Comparison of ENCODE assay signal across 11 cellular contexts in genomic region chr3:30440147-30440604, GRCh38.
A peak's percentile ranks its signal among the peaks of the same experiment; 100 is the strongest.
DNase-seq lines count a peak whose midpoint lies in the region; ATAC-seq, FAIRE-seq and TF ChIP-seq lines count a peak whose summit lies in the region.
"Had no signal": no experiment of that assay in that cellular context is flagged by ENCODE, and none has a peak within 500 bp of the region (broad histone marks: within the 10 kb centered on the region; RNA-seq: fewer than 3 reads in every experiment).

No MANE protein-coding gene starts in this region.

- H3K4me1 ChIP-seq in astrocyte (ENCODE audit: insufficient read depth, low read length) (peaks cover 15% of the 10 kb centered on the region), right cardiac atrium (ENCODE audit: control insufficient read depth, insufficient read depth, low read length) (peaks cover 5% of the 10 kb centered on the region), stomach smooth muscle (ENCODE audit: control insufficient read depth, insufficient read depth, low read length) (peaks cover 19% of the 10 kb centered on the region)

- no peaks in the 10 kb centered on the region for H3K27me3 ChIP-seq in astrocyte (ENCODE audit: insufficient read depth, low read length)
- H3K27me3 ChIP-seq in right cardiac atrium (ENCODE audit: control insufficient read depth, insufficient read depth) = no peaks in the 10 kb centered on the region
- H3K27me3 ChIP-seq in stomach smooth muscle (ENCODE audit: control insufficient read depth in 1 of 2, insufficient read depth in 2 of 2, low read length in 2 of 2) = no peaks in the 10 kb centered on the region

- no peak overlapping the region for H3K4me2 ChIP-seq in astrocyte (ENCODE audit: low read length)

- H3K4me3 Mint-ChIP-seq in HFFc6 (no peak overlapping the region), astrocyte (ENCODE audit: unreplicated experiment) (no peak overlapping the region)
- H3K4me3 Mint-ChIP-seq: CD4-positive, CD25-positive, alpha-beta regulatory T cell; naive B cell had no signal

- TF ChIP-seq CTCF in HFFc6 (IDR thresholded peaks at IDR 0.05) (no peak), astrocyte (IDR thresholded peaks at IDR 0.05; ENCODE audit: insufficient read depth, low read depth, low read length) (no peak)

- 67% methylated on average over 2 of the region's 2 CpGs for WGBS in right cardiac atrium

- intact Hi-C loops in right cardiac atrium (cut with DNase I) = no loop called here

- peak; percentile 83 for FAIRE-seq in astrocyte (lab: Jason Lieb, UNC)

- H3K4me1 Mint-ChIP-seq in HFFc6 (ENCODE audit: low read depth) (peaks cover 46% of the 10 kb centered on the region), astrocyte (ENCODE audit: low read depth, unreplicated experiment) (peaks cover 29% of the 10 kb centered on the region)

- H3K9me3 Mint-ChIP-seq in HFFc6 = peaks cover 5% of the 10 kb centered on the region; the same call in 1 of the 2 replicates
- H3K9me3 Mint-ChIP-seq in astrocyte (ENCODE audit: unreplicated experiment) = no peaks in the 10 kb centered on the region

- peak; percentile 33 for DNase-seq in HFFc6
- DNase-seq in astrocyte (ENCODE audit: low read depth) = peak; percentile 73
- DNase-seq in right cardiac atrium = no peak
- no peak for DNase-seq in DMS79 treated with DMSO at 0.1 percent for 48 hours (lab: John Stamatoyannopoulos, UW)
- no peak for DNase-seq in activated CD4-positive, alpha-beta T cell treated with anti-CD3 and anti-CD28 coated beads, Interleukin-2, amount 50 U/mL, for 4 hours
- no peak for DNase-seq in NCI-H1930 (lab: John Stamatoyannopoulos, UW)
- DNase-seq: CD4-positive, CD25-positive, alpha-beta regulatory T cell; naive B cell; NCI-H1436 had no signal

- H3K27ac ChIP-seq in astrocyte (ENCODE audit: low read depth, low read length) (no peak overlapping the region), right cardiac atrium (ENCODE audit: low read length) (peak overlapping the region; percentile 48), stomach smooth muscle (ENCODE audit: low read length) (peak overlapping the region; percentile 75)

- H3K27ac Mint-ChIP-seq in HFFc6 = no peak overlapping the region; the same call in 1 of the 2 replicates
- H3K27ac Mint-ChIP-seq in astrocyte (ENCODE audit: unreplicated experiment) = peak overlapping the region; percentile 84
- H3K27ac Mint-ChIP-seq: CD4-positive, CD25-positive, alpha-beta regulatory T cell; naive B cell had no signal

- H3K9me3 ChIP-seq in astrocyte (ENCODE audit: insufficient read depth, low read depth, low read length) (no peaks in the 10 kb centered on the region), right cardiac atrium (ENCODE audit: control insufficient read depth, low read length) (no peaks in the 10 kb centered on the region), stomach smooth muscle (ENCODE audit: control insufficient read depth in 2 of 2, low read length in 2 of 2) (no peaks in the 10 kb centered on the region)

- H3K79me2 ChIP-seq in astrocyte (ENCODE audit: insufficient read depth, low read length) = no peaks in the 10 kb centered on the region

- no peaks in the 10 kb centered on the region for H3K27me3 Mint-ChIP-seq in HFFc6 (ENCODE audit: insufficient read depth)
- H3K27me3 Mint-ChIP-seq in astrocyte (ENCODE audit: low read depth, unreplicated experiment) = no peaks in the 10 kb centered on the region
- H3K27me3 Mint-ChIP-seq: naive B cell had no signal

- no peaks in the 10 kb centered on the region for H3K36me3 ChIP-seq in astrocyte (ENCODE audit: insufficient read depth, low read length)
- H3K36me3 ChIP-seq in stomach smooth muscle (ENCODE audit: control insufficient read depth in 2 of 2, insufficient read depth in 2 of 2, low read length in 2 of 2) = no peaks in the 10 kb centered on the region

- no peak overlapping the region for H3K9ac ChIP-seq in astrocyte (ENCODE audit: low read length)
- H3K9ac ChIP-seq in stomach smooth muscle (ENCODE audit: low read length in 2 of 2) = no peak overlapping the region

- H3K4me3 ChIP-seq in astrocyte (ENCODE audit: insufficient read depth, low read depth, low read length) = no peak overlapping the region
- H3K4me3 ChIP-seq in right cardiac atrium (ENCODE audit: low read length) = no peak overlapping the region
- H3K4me3 ChIP-seq in stomach smooth muscle (ENCODE audit: low read length in 2 of 2) = no peak overlapping the region

- ATAC-seq in right cardiac atrium (no peak), HG02840 (IDR thresholded peaks at IDR 0.05; ENCODE audit: low FRiP score, unreplicated experiment) (no peak)

- no peak overlapping the region for H2AFZ ChIP-seq in astrocyte (ENCODE audit: low read depth, low read length)

- peaks cover 16% of the 10 kb centered on the region for H3K36me3 Mint-ChIP-seq in HFFc6 (ENCODE audit: low read depth)
- H3K36me3 Mint-ChIP-seq in astrocyte (ENCODE audit: low read depth, unreplicated experiment) = no peaks in the 10 kb centered on the region
- H3K36me3 Mint-ChIP-seq: CD4-positive, CD25-positive, alpha-beta regulatory T cell had no signal

- no peaks in the 10 kb centered on the region for H4K20me1 ChIP-seq in astrocyte (ENCODE audit: insufficient read depth, low read length)

Comparison
In these comparisons a context has a peak if more than half of its experiments do, and no peak if none do; other contexts are left out.
1. DNase-seq: peak in HFFc6 (single experiment) and astrocyte (single experiment); none in right cardiac atrium (0 of 3), DMS79 treated with DMSO at 0.1 percent for 48 hours (single experiment), activated CD4-positive, alpha-beta T cell treated with anti-CD3 and anti-CD28 coated beads, Interleukin-2, amount 50 U/mL, for 4 hours (0 of 2) and NCI-H1930 (0 of 2).